Comparison of ENCODE assay signal across 33 cellular contexts in genomic region chr6:30150671-30151395, GRCh38. TPM values are rescaled to one million over a fixed set of nuclear protein-coding genes. Genes with fewer than 3 reads are reported as not detected.
DNase-seq lines count a peak whose midpoint lies in the region; ATAC-seq and TF ChIP-seq lines count a peak whose summit lies in the region.
"Had no signal": no experiment of that assay in that cellular context is flagged by ENCODE, and none has a peak within 500 bp of the region (broad histone marks: within the 10 kb centered on the region; RNA-seq: fewer than 3 reads in every experiment).

No MANE protein-coding gene starts in this region.

- H3K9me3 ChIP-seq in esophagus muscularis mucosa, result no peaks in the 10 kb centered on the region
- H3K9me3 ChIP-seq: colonic mucosa, pancreas, Peyer's patch, SJSA1, stomach, tibial artery had no signal

- H3K36me3 Mint-ChIP-seq in WTC11, result no peaks in the 10 kb centered on the region
- H3K36me3 Mint-ChIP-seq: activated naive CD8-positive, alpha-beta T cell; neural progenitor cell had no signal

- H3K36me3 ChIP-seq in esophagus muscularis mucosa (no peaks in the 10 kb centered on the region), H7 (replicated peaks; ENCODE audit: control insufficient read depth, insufficient read depth, low read length) (no peaks in the 10 kb centered on the region)
- H3K36me3 ChIP-seq: cardiac muscle cell, colonic mucosa, neural progenitor cell, pancreas, SJSA1, stomach, tibial artery had no signal

- H3K4me3 Mint-ChIP-seq in WTC11, result no peak overlapping the region
- H3K4me3 Mint-ChIP-seq: activated naive CD8-positive, alpha-beta T cell; CD4-positive, alpha-beta T cell; neural progenitor cell had no signal

- H3K4me1 ChIP-seq in esophagus muscularis mucosa, result peaks cover 0 to 9% (median 1%) of the 10 kb centered on the region in 4 donors
- H3K4me1 ChIP-seq: colonic mucosa, neural progenitor cell, stomach had no signal

- no peak for ATAC-seq in WTC11
- ATAC-seq in GM21423 (IDR thresholded peaks at IDR 0.05; ENCODE audit: unreplicated experiment), result no peak
- ATAC-seq: GM12878, left ventricle myocardium superior, pancreas had no signal

- H3K27ac Mint-ChIP-seq in WTC11, result no peak overlapping the region
- H3K27ac Mint-ChIP-seq: activated naive CD8-positive, alpha-beta T cell; CD4-positive, alpha-beta T cell; neural progenitor cell had no signal

- no peaks in the 10 kb centered on the region for H3K9me3 Mint-ChIP-seq in WTC11
- H3K9me3 Mint-ChIP-seq: CD4-positive, alpha-beta T cell; neural progenitor cell had no signal

- H3K4me1 Mint-ChIP-seq in WTC11, result peaks cover 2% of the 10 kb centered on the region
- H3K4me1 Mint-ChIP-seq: neural progenitor cell had no signal

- H3K27ac ChIP-seq in esophagus muscularis mucosa (replicated peaks in 1 of 4), result no peak overlapping the region
- H3K27ac ChIP-seq: cardiac muscle cell, colonic mucosa, HL-60, neural progenitor cell, pancreas, Peyer's patch, SJSA1, stomach, tibial artery, VCaP had no signal

- H3K4me3 ChIP-seq in esophagus muscularis mucosa, result no peak overlapping the region
- H3K4me3 ChIP-seq in H7 (ENCODE audit: insufficient read depth, low read depth, low read length), result no peak overlapping the region
- H3K4me3 ChIP-seq: cardiac muscle cell, colonic mucosa, GM12878, neural progenitor cell, pancreas, Peyer's patch, SJSA1, stomach, tibial artery had no signal

- TF ChIP-seq POLR2A in esophagus muscularis mucosa (IDR thresholded peaks at IDR 0.05; ENCODE audit: low read depth), result no peak

- no peak for TF ChIP-seq EP300 in esophagus muscularis mucosa (IDR thresholded peaks at IDR 0.05)

- POLR2A ChIA-PET in WTC11 (lab: Charles Lee), result interaction anchor here (0.9 kb wide), 1 partner anchor 464 kb away, joined by 3 read pairs; no protein-coding TSS in a partner anchor

- CTCF ChIA-PET in WTC11 (lab: Charles Lee), result interaction anchor here (1.0 to 1.8 kb wide), 2 partner anchors 20 to 47 kb away, joined by 3 to 10 read pairs; no protein-coding TSS in a partner anchor

- intact Hi-C loops in esophagus muscularis mucosa (cut with DNase I), result no loop called here

- peak; percentile 30 for DNase-seq in EL
- peak; percentile 82 for DNase-seq in M059J (ENCODE audit: low read depth)
- DNase-seq in esophagus muscularis mucosa (ENCODE audit: extremely low spot score), result peak; percentile 53
- no peak for DNase-seq in WTC11 (ENCODE audit: low spot score)
- no peak for DNase-seq in H7
- no peak for DNase-seq in Ammon's horn (ENCODE audit: low spot score)
- DNase-seq: activated CD4-positive, alpha-beta T cell treated with anti-CD3 and anti-CD28 coated beads for 4 hours; anterior cingulate cortex; CD4-positive, alpha-beta T cell; colonic mucosa; effector CD4-positive, alpha-beta T cell; glutamatergic neuron; Karpas-422; left ventricle myocardium superior; mesendoderm; NCI-H1048; NCI-H446; NCI-H774; pancreas; Peyer's patch; stimulated activated CD4-positive, alpha-beta T cell treated with anti-CD3 and anti-CD28 coated beads, Interleukin-4, amount 100 ng/mL, for 1 hour; stomach; T1000; tibial artery had no signal

- WGBS in esophagus muscularis mucosa, result 89% methylated on average over 10 of the region's 10 CpGs

- peaks cover 16% of the 10 kb centered on the region for H3K27me3 Mint-ChIP-seq in WTC11 (ENCODE audit: low read depth)

- H3K27me3 ChIP-seq in esophagus muscularis mucosa (peaks cover 0 to 42% (median 0%) of the 10 kb centered on the region in 4 donors), H7 (ENCODE audit: control insufficient read depth, insufficient read depth, low read length) (peaks cover 3% of the 10 kb centered on the region; the same call in 1 of the 2 replicates)
- H3K27me3 ChIP-seq: colonic mucosa, pancreas, Peyer's patch, SJSA1 had no signal

- TF ChIP-seq CTCF in esophagus muscularis mucosa (IDR thresholded peaks at IDR 0.05) (no peak), WTC11 (IDR thresholded peaks at IDR 0.05) (no peak)

TF ChIP-seq in WTC11, 78 proteins besides CTCF, POLR2A, EP300 and RAD21:
- TF ChIP-seq GRHL2 (CRISPR knock-in tag; IDR thresholded peaks at IDR 0.05; ENCODE audit: insufficient replicate concordance, severe bottlenecking) (no peak), ZNF416 (CRISPR knock-in tag; IDR thresholded peaks at IDR 0.05) (no peak), ZNF423 (CRISPR knock-in tag; IDR thresholded peaks at IDR 0.05) (no peak), ZBTB43 (CRISPR knock-in tag; IDR thresholded peaks at IDR 0.05) (no peak), NFATC4 (CRISPR knock-in tag; IDR thresholded peaks at IDR 0.05) (no peak), ZNF396 (CRISPR knock-in tag; IDR thresholded peaks at IDR 0.05; ENCODE audit: borderline replicate concordance) (no peak)

RNA-seq across cellular contexts. Expression of gene TRIM10, which starts 10.2 kb away (rescaled TPM):
- total RNA-seq in M059J (2014; rRNA removed; shearing (Covaris generic)), result not detected in 2 replicates
- under 1 TPM in 3 of 4 donors, not detected in 1; 0.17 to 0.50 (median 0.42) TPM for total RNA-seq in esophagus muscularis mucosa
- total RNA-seq in WTC11 (2021), result 0.09 to 0.22 TPM (median 0.16 TPM) in 3 replicates
- not detected in 2 replicates for total RNA-seq in H7 (2014; rRNA removed; shearing (Covaris generic))
- total RNA-seq: activated CD8-positive, alpha-beta memory T cell treated with anti-CD3 and anti-CD28 coated beads for 36 hours; cardiac muscle cell; CD4-positive, alpha-beta T cell; GM12878; left ventricle myocardium superior; SJSA1 had no signal

RNA-seq across cellular contexts. Expression of gene TRIM15, which starts 12.5 kb away (rescaled TPM):
- not detected in 2 replicates for total RNA-seq in M059J (2014; rRNA removed; shearing (Covaris generic))
- total RNA-seq in esophagus muscularis mucosa, result under 1 TPM in 1 of 4 donors, not detected in 3; 0.42 TPM
- total RNA-seq in WTC11 (2021), result 0.32 to 0.53 TPM (median 0.35 TPM) in 3 replicates
- 0.55 TPM in 1 of 2 replicates, not detected in the other for total RNA-seq in H7 (2014; rRNA removed; shearing (Covaris generic))
- total RNA-seq: activated CD8-positive, alpha-beta memory T cell treated with anti-CD3 and anti-CD28 coated beads for 36 hours; cardiac muscle cell; CD4-positive, alpha-beta T cell; GM12878; left ventricle myocardium superior; SJSA1 had no signal

RNA-seq across cellular contexts. Expression of gene TRIM40, which starts 14.9 kb away (rescaled TPM):
- total RNA-seq in M059J (2014; rRNA removed; shearing (Covaris generic)), result not detected in 2 replicates
- total RNA-seq in esophagus muscularis mucosa (not detected), WTC11 (2021) (not detected in 3 replicates)
- not detected in 2 replicates for total RNA-seq in H7 (2014; rRNA removed; shearing (Covaris generic))
- total RNA-seq: activated CD8-positive, alpha-beta memory T cell treated with anti-CD3 and anti-CD28 coated beads for 36 hours; cardiac muscle cell; CD4-positive, alpha-beta T cell; GM12878; left ventricle myocardium superior; pancreas; SJSA1; stomach had no signal

RNA-seq across cellular contexts. Expression of gene TRIM31, which starts 37.9 kb away (rescaled TPM):
- total RNA-seq in M059J (2014; rRNA removed; shearing (Covaris generic)), result not detected in 2 replicates
- total RNA-seq in esophagus muscularis mucosa (1 to 10 TPM in 1 of 4 donors, not detected in 3; 1.3 TPM), WTC11 (2021) (0.11 to 0.16 TPM (median 0.13 TPM) in 3 replicates)
- not detected in 2 replicates for total RNA-seq in H7 (2014; rRNA removed; shearing (Covaris generic))
- total RNA-seq: activated CD8-positive, alpha-beta memory T cell treated with anti-CD3 and anti-CD28 coated beads for 36 hours; cardiac muscle cell; CD4-positive, alpha-beta T cell; left ventricle myocardium superior; SJSA1 had no signal

Comparison
In these comparisons a context has a peak if more than half of its experiments do, and no peak if none do; other contexts are left out.
1. DNase-seq: peak in EL (single experiment), M059J (single experiment) and esophagus muscularis mucosa (single experiment); none in WTC11 (single experiment), H7 (single experiment) and Ammon's horn (single experiment).